Comparison of ENCODE assay signal across 1 cellular context in the genomic region with DNA sequence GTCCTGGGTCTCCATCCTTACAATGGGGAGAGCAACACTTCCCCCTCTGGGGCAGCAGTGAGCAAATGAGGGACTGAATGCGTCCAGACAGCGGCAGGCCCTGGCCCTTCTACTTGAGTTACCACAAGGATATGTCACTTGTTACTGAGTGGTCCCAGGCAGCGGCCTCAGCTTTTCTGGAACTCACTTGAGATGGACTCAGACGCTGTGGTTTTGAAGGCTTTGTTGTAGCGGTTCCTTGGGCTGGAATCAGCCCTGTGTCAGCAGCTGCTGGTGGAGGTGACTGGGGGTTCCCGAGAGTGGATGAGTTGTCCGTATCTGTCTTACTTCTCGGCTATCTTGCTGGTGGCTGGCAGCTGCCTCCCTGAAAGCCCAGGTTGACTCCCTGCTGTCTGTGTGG.
TF ChIP-seq lines count a peak whose summit lies in the region.

No MANE protein-coding gene starts in this region.

TF ChIP-seq in IMR-90, 13 proteins besides CTCF, POLR2A, EP300 and RAD21 (continued from another document):
- TF ChIP-seq CHD1 (IDR thresholded peaks at IDR 0.05; ENCODE audit: low read depth, low read length) = no peak
- no peak for TF ChIP-seq RCOR1 (IDR thresholded peaks at IDR 0.05; ENCODE audit: insufficient replicate concordance, low read length)
- TF ChIP-seq NFE2L2 (IDR thresholded peaks at IDR 0.05; ENCODE audit: low read depth, low read length) = no peak
- TF ChIP-seq, protein P1, sequence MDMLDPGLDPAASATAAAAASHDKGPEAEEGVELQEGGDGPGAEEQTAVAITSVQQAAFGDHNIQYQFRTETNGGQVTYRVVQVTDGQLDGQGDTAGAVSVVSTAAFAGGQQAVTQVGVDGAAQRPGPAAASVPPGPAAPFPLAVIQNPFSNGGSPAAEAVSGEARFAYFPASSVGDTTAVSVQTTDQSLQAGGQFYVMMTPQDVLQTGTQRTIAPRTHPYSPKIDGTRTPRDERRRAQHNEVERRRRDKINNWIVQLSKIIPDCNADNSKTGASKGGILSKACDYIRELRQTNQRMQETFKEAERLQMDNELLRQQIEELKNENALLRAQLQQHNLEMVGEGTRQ (IDR thresholded peaks at IDR 0.05; ENCODE audit: low read depth, low read length) = no peak
- TF ChIP-seq RFX5 (IDR thresholded peaks at IDR 0.05; ENCODE audit: low read depth, low read length) = no peak
- TF ChIP-seq FOS (IDR thresholded peaks at IDR 0.05; ENCODE audit: low read depth, low read length) = no peak
